Comparison of ENCODE assay signal across 18 cellular contexts in the genomic region with DNA sequence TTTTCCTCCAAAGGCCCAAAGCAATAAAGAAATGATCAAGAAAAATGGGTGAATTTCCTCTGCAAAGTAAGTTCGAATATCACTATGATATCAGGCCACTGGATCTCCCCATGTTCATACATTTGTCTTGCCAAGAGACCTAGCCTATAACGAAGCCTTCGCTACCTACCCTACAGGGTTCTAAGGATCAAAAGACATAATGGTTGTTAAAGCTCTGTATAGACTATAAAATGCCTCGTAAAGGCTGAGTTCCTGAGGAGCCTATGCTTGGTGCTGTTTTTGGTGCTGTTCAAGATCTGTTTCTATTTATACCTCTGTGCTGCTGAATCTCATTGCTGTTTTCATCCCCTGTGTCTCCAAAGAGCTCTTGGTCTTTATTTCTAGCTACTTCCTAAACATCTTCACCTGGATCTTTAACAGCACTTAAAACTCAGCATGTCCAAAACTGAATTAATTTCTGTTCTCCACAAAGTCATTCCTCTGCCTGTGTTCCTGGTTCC.
"Had no signal": no experiment of that assay in that cellular context is flagged by ENCODE, and none has a peak within 500 bp of the region (broad histone marks: within the 10 kb centered on the region; RNA-seq: fewer than 3 reads in every experiment).

No MANE protein-coding gene starts in this region.

- H3K4me2 ChIP-seq: hepatocyte had no signal

- DNase-seq: colonic mucosa; effector CD8-positive, alpha-beta T cell; endodermal cell; kidney; naive thymus-derived CD8-positive, alpha-beta T cell; nephron progenitor cell; nucleus accumbens; sigmoid colon; spleen; stimulated activated naive B cell treated with anti-CD40 and anti-IgM and Interleukin-4, amounts not matched to agents 10 μg/mL and 1 μg/mL and 100 μg/mL, for 72 hours; upper lobe of left lung had no signal

- H3K36me3 ChIP-seq: colonic mucosa, esophagus muscularis mucosa, prostate gland, right atrium auricular region, sigmoid colon, spleen, thoracic aorta, tibial nerve, upper lobe of left lung had no signal

- H3K4me3 ChIP-seq: colonic mucosa, esophagus muscularis mucosa, hepatocyte, lung, prostate gland, right atrium auricular region, sigmoid colon, spleen, thoracic aorta, tibial nerve, upper lobe of left lung had no signal

- H2AFZ ChIP-seq: hepatocyte had no signal

- H3K79me2 ChIP-seq: hepatocyte had no signal

- H3K27me3 ChIP-seq: colonic mucosa, esophagus muscularis mucosa, hepatocyte, right atrium auricular region, sigmoid colon, spleen, tibial nerve, upper lobe of left lung had no signal

- H3K9me3 ChIP-seq: colonic mucosa, esophagus muscularis mucosa, prostate gland, right atrium auricular region, sigmoid colon, spleen, thoracic aorta, tibial nerve, upper lobe of left lung had no signal

- H3K4me1 ChIP-seq: colonic mucosa, esophagus muscularis mucosa, prostate gland, right atrium auricular region, tibial nerve, upper lobe of left lung had no signal

- ATAC-seq: naive thymus-derived CD8-positive, alpha-beta T cell; stimulated activated naive B cell treated with anti-CD40 and anti-IgM and Interleukin-4, amounts not matched to agents 10 μg/mL and 1 μg/mL and 100 μg/mL, for 72 hours had no signal

- H3K27ac ChIP-seq: colonic mucosa, esophagus muscularis mucosa, hepatocyte, prostate gland, right atrium auricular region, sigmoid colon, spleen, thoracic aorta, tibial nerve, upper lobe of left lung had no signal
